Comparison of ENCODE assay signal across 1 cellular context in genomic region chr5:37247496-37247895, GRCh38.
TF ChIP-seq lines count a peak whose summit lies in the region.

No MANE protein-coding gene starts in this region.

TF ChIP-seq in GM23338, 12 proteins besides CTCF, POLR2A, EP300 and RAD21 (continued from another document):
- TF ChIP-seq ZNF462 (CRISPR knock-in tag; IDR thresholded peaks at IDR 0.05), result no peak
- TF ChIP-seq ZNF331 (CRISPR knock-in tag; IDR thresholded peaks at IDR 0.05; ENCODE audit: low read depth), result no peak
- no peak for TF ChIP-seq ZNF114 (CRISPR knock-in tag; IDR thresholded peaks at IDR 0.05)
- TF ChIP-seq ETS1 (IDR thresholded peaks at IDR 0.05), result no peak
- TF ChIP-seq, protein P1, sequence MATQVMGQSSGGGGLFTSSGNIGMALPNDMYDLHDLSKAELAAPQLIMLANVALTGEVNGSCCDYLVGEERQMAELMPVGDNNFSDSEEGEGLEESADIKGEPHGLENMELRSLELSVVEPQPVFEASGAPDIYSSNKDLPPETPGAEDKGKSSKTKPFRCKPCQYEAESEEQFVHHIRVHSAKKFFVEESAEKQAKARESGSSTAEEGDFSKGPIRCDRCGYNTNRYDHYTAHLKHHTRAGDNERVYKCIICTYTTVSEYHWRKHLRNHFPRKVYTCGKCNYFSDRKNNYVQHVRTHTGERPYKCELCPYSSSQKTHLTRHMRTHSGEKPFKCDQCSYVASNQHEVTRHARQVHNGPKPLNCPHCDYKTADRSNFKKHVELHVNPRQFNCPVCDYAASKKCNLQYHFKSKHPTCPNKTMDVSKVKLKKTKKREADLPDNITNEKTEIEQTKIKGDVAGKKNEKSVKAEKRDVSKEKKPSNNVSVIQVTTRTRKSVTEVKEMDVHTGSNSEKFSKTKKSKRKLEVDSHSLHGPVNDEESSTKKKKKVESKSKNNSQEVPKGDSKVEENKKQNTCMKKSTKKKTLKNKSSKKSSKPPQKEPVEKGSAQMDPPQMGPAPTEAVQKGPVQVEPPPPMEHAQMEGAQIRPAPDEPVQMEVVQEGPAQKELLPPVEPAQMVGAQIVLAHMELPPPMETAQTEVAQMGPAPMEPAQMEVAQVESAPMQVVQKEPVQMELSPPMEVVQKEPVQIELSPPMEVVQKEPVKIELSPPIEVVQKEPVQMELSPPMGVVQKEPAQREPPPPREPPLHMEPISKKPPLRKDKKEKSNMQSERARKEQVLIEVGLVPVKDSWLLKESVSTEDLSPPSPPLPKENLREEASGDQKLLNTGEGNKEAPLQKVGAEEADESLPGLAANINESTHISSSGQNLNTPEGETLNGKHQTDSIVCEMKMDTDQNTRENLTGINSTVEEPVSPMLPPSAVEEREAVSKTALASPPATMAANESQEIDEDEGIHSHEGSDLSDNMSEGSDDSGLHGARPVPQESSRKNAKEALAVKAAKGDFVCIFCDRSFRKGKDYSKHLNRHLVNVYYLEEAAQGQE (IDR thresholded peaks at IDR 0.05; ENCODE audit: unreplicated experiment), result no peak
TF ChIP-seq in GM23338: peak in this region for 0.
